1 cellular context compared by ENCODE assay signal in the genomic region with DNA sequence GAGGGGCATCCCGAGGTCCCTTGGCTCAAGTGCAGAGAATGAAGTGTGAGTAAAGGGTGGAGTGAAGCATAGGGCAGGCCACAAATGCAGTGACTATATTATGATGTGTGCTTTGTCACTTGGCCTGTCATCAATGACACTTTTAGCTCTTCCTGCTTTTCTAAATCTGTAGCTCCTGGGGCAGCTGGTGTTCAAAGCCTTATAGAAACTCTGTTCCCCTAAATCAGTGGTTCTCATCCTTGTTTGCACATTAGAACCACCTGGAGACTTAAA.
TF ChIP-seq lines count a peak whose summit lies in the region.

No MANE protein-coding gene starts in this region.

TF ChIP-seq in H1, 55 proteins besides CTCF, POLR2A, EP300 and RAD21 (continued from another document):
- TF ChIP-seq TAF7 (optimal IDR thresholded peaks at IDR 0.05; ENCODE audit: borderline replicate concordance, low read depth, low read length) (no peak), RXRA (IDR thresholded peaks at IDR 0.05; ENCODE audit: insufficient read depth, low read depth, low read length) (no peak), KDM4A (IDR thresholded peaks at IDR 0.05; ENCODE audit: low read depth, low read length, severe bottlenecking) (no peak), SAP30 (IDR thresholded peaks at IDR 0.05; ENCODE audit: insufficient read depth, insufficient replicate concordance, low read length) (no peak), GTF2F1 (IDR thresholded peaks at IDR 0.05; ENCODE audit: borderline replicate concordance, low read depth, low read length) (no peak), POLR2AphosphoS5 (IDR thresholded peaks at IDR 0.05; ENCODE audit: low read depth, low read length) (no peak), CREB1 (IDR thresholded peaks at IDR 0.05) (no peak)
- TF ChIP-seq, protein P1, sequence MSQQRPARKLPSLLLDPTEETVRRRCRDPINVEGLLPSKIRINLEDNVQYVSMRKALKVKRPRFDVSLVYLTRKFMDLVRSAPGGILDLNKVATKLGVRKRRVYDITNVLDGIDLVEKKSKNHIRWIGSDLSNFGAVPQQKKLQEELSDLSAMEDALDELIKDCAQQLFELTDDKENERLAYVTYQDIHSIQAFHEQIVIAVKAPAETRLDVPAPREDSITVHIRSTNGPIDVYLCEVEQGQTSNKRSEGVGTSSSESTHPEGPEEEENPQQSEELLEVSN (IDR thresholded peaks at IDR 0.05), result no peak
